ENCODE assay signal across 10 cellular contexts in the genomic region with DNA sequence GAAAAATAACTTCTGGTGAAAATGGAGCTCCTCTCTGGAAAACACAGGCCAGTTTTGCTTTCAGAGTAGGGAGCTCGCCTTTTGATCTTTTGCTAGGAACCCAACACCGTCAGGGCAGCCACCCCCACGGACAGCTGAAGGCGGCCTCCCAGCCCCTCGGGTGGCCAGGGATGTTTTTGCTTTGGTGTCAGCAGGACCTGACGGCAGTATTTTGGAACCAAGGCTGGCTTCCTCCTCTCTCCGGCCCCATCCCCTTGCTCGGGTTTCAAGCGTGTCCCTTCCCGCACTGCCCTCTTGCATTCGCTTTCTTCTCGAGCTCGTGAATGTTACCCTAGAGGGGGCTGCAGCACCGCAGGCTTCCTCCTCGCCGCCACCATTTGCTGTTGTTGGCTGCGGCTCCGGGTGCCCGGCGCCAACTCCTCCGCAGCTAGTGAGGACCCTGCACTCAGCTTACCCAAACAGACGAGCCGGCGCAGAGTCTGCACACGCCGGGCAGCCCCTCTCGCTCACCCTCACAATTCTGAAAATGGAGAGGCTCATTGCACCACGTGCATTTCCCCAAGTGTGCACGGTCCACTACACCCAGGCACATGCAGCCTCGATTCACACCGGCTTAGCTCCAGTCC. TPM values are rescaled to one million over a fixed set of nuclear protein-coding genes. Genes with fewer than 3 reads are reported as not detected.
DNase-seq lines count a peak whose midpoint lies in the region; ATAC-seq and TF ChIP-seq lines count a peak whose summit lies in the region.
"Had no signal": no experiment of that assay in that cellular context is flagged by ENCODE, and none has a peak within 500 bp of the region (broad histone marks: within the 10 kb centered on the region; RNA-seq: fewer than 3 reads in every experiment).

No MANE protein-coding gene starts in this region.

- H3K4me1 ChIP-seq in breast epithelium: no peaks in the 10 kb centered on the region

- H3K27me3 Mint-ChIP-seq in MCF 10A (ENCODE audit: insufficient read depth, unreplicated experiment): no peaks in the 10 kb centered on the region
- H3K27me3 Mint-ChIP-seq in activated CD4-positive, alpha-beta T cell treated with anti-CD3 and anti-CD28 coated beads for 36 hours: peaks cover 35% of the 10 kb centered on the region

- no peaks in the 10 kb centered on the region for H3K36me3 Mint-ChIP-seq in MCF 10A (ENCODE audit: insufficient read depth, unreplicated experiment)
- H3K36me3 Mint-ChIP-seq in activated CD4-positive, alpha-beta T cell treated with anti-CD3 and anti-CD28 coated beads for 36 hours (ENCODE audit: low read depth): no peaks in the 10 kb centered on the region

- H3K4me3 ChIP-seq in breast epithelium (peak overlapping the region; percentile 38 to 64 (median 53)), fibroblast of pulmonary artery (replicated peaks; ENCODE audit: low read depth, low read length) (peak overlapping the region; percentile 47)

- no peak overlapping the region for H3K4me3 Mint-ChIP-seq in MCF 10A (ENCODE audit: unreplicated experiment)
- H3K4me3 Mint-ChIP-seq in activated CD4-positive, alpha-beta T cell treated with anti-CD3 and anti-CD28 coated beads for 36 hours: no peak overlapping the region
- H3K4me3 Mint-ChIP-seq: CD4-positive, alpha-beta T cell had no signal

- DNase-seq in breast epithelium (ENCODE audit: low spot score in 2 of 2): peak in 1 of 2 donors; percentile 51
- no peak for DNase-seq in MCF 10A (ENCODE audit: unreplicated experiment)
- peak; percentile 57 for DNase-seq in fibroblast of pulmonary artery (ENCODE audit: low read depth)
- peak; percentile 91 for DNase-seq in myocyte (ENCODE audit: low read depth)
- no peak for DNase-seq in NCI-H1694 (lab: John Stamatoyannopoulos, UW)
- DNase-seq in activated CD4-positive, alpha-beta T cell treated with anti-CD3 and anti-CD28 coated beads for 36 hours: no peak
- DNase-seq: activated CD8-positive, alpha-beta memory T cell treated with anti-CD3 and anti-CD28 coated beads for 24 hours; CD4-positive, alpha-beta T cell had no signal

- H3K9me3 ChIP-seq in breast epithelium: no peaks in the 10 kb centered on the region

- no peaks in the 10 kb centered on the region for H3K27me3 ChIP-seq in breast epithelium

- H3K27ac Mint-ChIP-seq in MCF 10A (ENCODE audit: low read depth, unreplicated experiment): no peak overlapping the region
- no peak overlapping the region for H3K27ac Mint-ChIP-seq in activated CD4-positive, alpha-beta T cell treated with anti-CD3 and anti-CD28 coated beads for 36 hours
- H3K27ac Mint-ChIP-seq: CD4-positive, alpha-beta T cell had no signal

- TF ChIP-seq CTCF in breast epithelium (IDR thresholded peaks at IDR 0.05) (no peak), MCF 10A (IDR thresholded peaks at IDR 0.05; ENCODE audit: unreplicated experiment) (no peak), fibroblast of pulmonary artery (IDR thresholded peaks at IDR 0.05; ENCODE audit: low read length, missing control alignments) (peak; percentile 45)

- no peaks in the 10 kb centered on the region for H3K9me3 Mint-ChIP-seq in MCF 10A (ENCODE audit: unreplicated experiment)
- no peaks in the 10 kb centered on the region for H3K9me3 Mint-ChIP-seq in activated CD4-positive, alpha-beta T cell treated with anti-CD3 and anti-CD28 coated beads for 36 hours (ENCODE audit: low read depth)
- H3K9me3 Mint-ChIP-seq: CD4-positive, alpha-beta T cell had no signal

- POLR2A ChIA-PET in MCF 10A (lab: Yijun Ruan, JAX): interaction anchor here (0.6 kb wide), 1 partner anchor 159 kb away, joined by 3 read pairs; no protein-coding TSS in a partner anchor
- POLR2A ChIA-PET in activated CD4-positive, alpha-beta T cell treated with anti-CD3 and anti-CD28 coated beads for 36 hours (lab: Charles Lee): no interaction called here

- CTCF ChIA-PET in MCF 10A (lab: Yijun Ruan, JAX): interaction anchor here (1.0 kb wide), 1 partner anchor 11 kb away, joined by 3 read pairs; no protein-coding TSS in a partner anchor
- CTCF ChIA-PET in activated CD4-positive, alpha-beta T cell treated with anti-CD3 and anti-CD28 coated beads for 36 hours (lab: Charles Lee): interaction anchor here (0.6 to 1.4 kb wide), 3 partner anchors 11 to 388 kb away, joined by 3 read pairs; no protein-coding TSS in a partner anchor

- intact Hi-C loops in breast epithelium (cut with DNase I; ENCODE audit: low total_unique reads): no loop called here
- intact Hi-C loops in MCF 10A (cut with micrococcal nuclease): no loop called here
- intact Hi-C loops in activated CD4-positive, alpha-beta T cell treated with anti-CD3 and anti-CD28 coated beads for 36 hours (cut with DNase I, micrococcal nuclease): no loop called here

- peak overlapping the region; percentile 7 to 54 for H3K27ac ChIP-seq in breast epithelium

- no peaks in the 10 kb centered on the region for H3K36me3 ChIP-seq in breast epithelium

- BruUV-seq in MCF 10A (replicated peaks; lab: Mats Ljungman, UMichigan): no TSS peak

- TF ChIP-seq POLR2A in breast epithelium (IDR thresholded peaks at IDR 0.05): no peak

- no peaks in the 10 kb centered on the region for H3K4me1 Mint-ChIP-seq in MCF 10A (ENCODE audit: insufficient read depth, unreplicated experiment)
- H3K4me1 Mint-ChIP-seq in activated CD4-positive, alpha-beta T cell treated with anti-CD3 and anti-CD28 coated beads for 36 hours: peaks cover 3% of the 10 kb centered on the region

- no peak for ATAC-seq in activated CD4-positive, alpha-beta T cell treated with anti-CD3 and anti-CD28 coated beads for 36 hours
- ATAC-seq in HG03108 (IDR thresholded peaks at IDR 0.05; ENCODE audit: unreplicated experiment): no peak
- ATAC-seq in GM21825 (IDR thresholded peaks at IDR 0.05; ENCODE audit: unreplicated experiment): no peak

RNA-seq across cellular contexts. Expression of gene ADAMTSL1, which starts 35.5 kb away (rescaled TPM):
- total RNA-seq in breast epithelium (1 to 10 TPM; 3.6 to 7.5 (median 4.2) TPM), MCF 10A (2022) (not detected in 2 replicates), myocyte (21.2 and 32.6 TPM in 2 replicates)
- polyA plus RNA-seq in myocyte (2012): 47.1 TPM
- not detected for total RNA-seq in activated CD4-positive, alpha-beta T cell treated with anti-CD3 and anti-CD28 coated beads for 36 hours
- total RNA-seq: CD4-positive, alpha-beta T cell had no signal

Comparison
In these comparisons a context has a peak if more than half of its experiments do, and no peak if none do; other contexts are left out.
1. DNase-seq: peak in fibroblast of pulmonary artery (single experiment) and myocyte (single experiment); none in MCF 10A (single experiment), NCI-H1694 (single experiment) and activated CD4-positive, alpha-beta T cell treated with anti-CD3 and anti-CD28 coated beads for 36 hours (single experiment).